Comparison of ENCODE assay signal across 8 cellular contexts in genomic region chr19:14138576-14139265, GRCh38. TPM values are rescaled to one million over a fixed set of nuclear protein-coding genes. Genes with fewer than 3 reads are reported as not detected.
A peak's percentile ranks its signal among the peaks of the same experiment; 100 is the strongest.
DNase-seq lines count a peak whose midpoint lies in the region; ATAC-seq, FAIRE-seq and TF ChIP-seq lines count a peak whose summit lies in the region.

No MANE protein-coding gene starts in this region.

- H3K9me3 ChIP-seq in K562 (replicated peaks; ENCODE audit: control insufficient read depth, insufficient read depth, low read depth, low read length), result no peaks in the 10 kb centered on the region
- H3K9me3 ChIP-seq in lung (ENCODE audit: control insufficient read depth in 2 of 2, insufficient read depth in 1 of 2, low read length in 1 of 2), result no peaks in the 10 kb centered on the region
- no peaks in the 10 kb centered on the region for H3K9me3 ChIP-seq in upper lobe of left lung

- DNase-seq in Right ventricle myocardium inferior (ENCODE audit: missing footprints) (no peak), left cardiac atrium (no peak), K562 (ENCODE audit: extremely low read depth in 1 of 4, low spot score in 3 of 4) (no peak), lung (ENCODE audit: low spot score) (peak; percentile 64), upper lobe of left lung (peak in 1 of 2 donors; percentile 72), OCI-M1 (lab: John Stamatoyannopoulos, UW) (no peak), islet precursor cell (no peak)

- CTCF ChIA-PET in K562 (lab: Yijun Ruan, JAX; ENCODE audit: low intra/inter-chr PET ratio), result no interaction called here

- H2AFZ ChIP-seq in K562 (ENCODE audit: low read depth, low read length), result no peak overlapping the region

- FAIRE-seq in K562 (lab: Jason Lieb, UNC), result no peak

- H3K27ac ChIP-seq in K562 (ENCODE audit: extremely low read depth, low read depth, low read length) (no peak overlapping the region), lung (ENCODE audit: low read depth in 1 of 2, low read length in 1 of 2) (peak overlapping the region; percentile 70 to 75), upper lobe of left lung (peak overlapping the region; percentile 91 to 99 (median 95))

- H3K4me1 ChIP-seq in K562 (replicated peaks in 1 of 2; ENCODE audit: control insufficient read depth in 2 of 2, insufficient read depth in 2 of 2, low read length in 2 of 2), result peaks cover 23 to 54% of the 10 kb centered on the region in 2 experiments
- peaks cover 4 to 6% of the 10 kb centered on the region in 2 donors for H3K4me1 ChIP-seq in lung (ENCODE audit: control insufficient read depth in 2 of 2, insufficient read depth in 2 of 2, low read length in 2 of 2)
- peaks cover 39 to 47% (median 42%) of the 10 kb centered on the region in 4 donors for H3K4me1 ChIP-seq in upper lobe of left lung

- no peaks in the 10 kb centered on the region for H3K9me1 ChIP-seq in K562 (ENCODE audit: control insufficient read depth, insufficient read depth, low read length)

- H3K4me2 ChIP-seq in K562 (ENCODE audit: insufficient read depth, low read length), result no peak overlapping the region

- H3K36me3 ChIP-seq in K562 (ENCODE audit: control insufficient read depth, insufficient read depth, low read length) (peaks cover 8% of the 10 kb centered on the region; the same call in 2 of the 3 replicates), lung (ENCODE audit: control insufficient read depth in 2 of 2, insufficient read depth in 2 of 2, low read length in 2 of 2) (no peaks in the 10 kb centered on the region), upper lobe of left lung (no peaks in the 10 kb centered on the region)

- TF ChIP-seq CTCF in K562 (IDR thresholded peaks at IDR 0.05 in 2 of 3, conservative IDR thresholded peaks at IDR 0.05 in 1 of 3; ENCODE audit: insufficient read depth in 2 of 3, low read depth in 1 of 3, low read length in 3 of 3) (no peak), lung (IDR thresholded peaks at IDR 0.05; ENCODE audit: control extremely low read depth, extremely low read depth) (no peak), upper lobe of left lung (IDR thresholded peaks at IDR 0.05) (no peak)

- TF ChIP-seq EP300 in K562 (IDR thresholded peaks at IDR 0.05; ENCODE audit: low read length), result no peak
- no peak for TF ChIP-seq EP300 in upper lobe of left lung (IDR thresholded peaks at IDR 0.05)

- intact Hi-C loops in Right ventricle myocardium inferior (cut with DNase I) (no loop called here), left cardiac atrium (cut with DNase I) (loop anchor here in 1 of 2 donors (5.0 kb wide), 1 partner anchor 61 kb away; no protein-coding TSS in a partner anchor), K562 (cut with micrococcal nuclease) (loop anchor here (5.0 kb wide), 2 partner anchors 209 to 349 kb away; no protein-coding TSS in a partner anchor)

- H3K9ac ChIP-seq in K562 (ENCODE audit: insufficient read depth in 1 of 2, low read depth in 2 of 2, low read length in 2 of 2), result no peak overlapping the region; a peak in 1 of 4 replicates

- BruUV-seq in K562 (replicated peaks; lab: Mats Ljungman, UMichigan), result no TSS peak

- H3K79me2 ChIP-seq in K562 (ENCODE audit: control insufficient read depth, insufficient read depth, low read length), result peaks cover 31% of the 10 kb centered on the region

- 86% methylated on average over 9 of the region's 9 CpGs for WGBS in K562 (ENCODE audit: insufficient coverage, low coverage, missing lambda C conversion rate)
- WGBS in lung, 2 donors, result 45 to 51% methylated on average over 9 of the region's 9 CpGs
- 45 to 47% methylated on average over 9 of the region's 9 CpGs for WGBS in upper lobe of left lung, 2 donors

- TF ChIP-seq RAD21 in K562 (CRISPR knock-in tag; conservative IDR thresholded peaks at IDR 0.05 in 1 of 2, IDR thresholded peaks at IDR 0.05 in 1 of 2), result no peak

- POLR2A ChIA-PET in K562 (lab: Yijun Ruan, JAX), result interaction anchor here (0.6 kb wide), 2 partner anchors 9 to 252 kb away, joined by 3 to 4 read pairs; no protein-coding TSS in a partner anchor

- H3K4me3 ChIP-seq in K562, result no peak overlapping the region
- no peak overlapping the region for H3K4me3 ChIP-seq in lung
- no peak overlapping the region for H3K4me3 ChIP-seq in upper lobe of left lung

- H4K20me1 ChIP-seq in K562 (replicated peaks; ENCODE audit: control insufficient read depth, insufficient read depth, low read length), result peaks cover 12% of the 10 kb centered on the region

- in situ Hi-C loops in K562 (cut with MboI), result no loop called here

- peak; percentile 7 for ATAC-seq in Right ventricle myocardium inferior
- ATAC-seq in left cardiac atrium, result no peak
- ATAC-seq in K562, result no peak
- ATAC-seq in lung (ENCODE audit: insufficient read depth, low FRiP score), result no peak
- no peak for ATAC-seq in upper lobe of left lung (ENCODE audit: low FRiP score in 2 of 2)
- no peak for ATAC-seq in HG03108 (IDR thresholded peaks at IDR 0.05; ENCODE audit: unreplicated experiment)

- TF ChIP-seq POLR2A in K562 (conservative IDR thresholded peaks at IDR 0.05), result no peak
- TF ChIP-seq POLR2A in upper lobe of left lung (IDR thresholded peaks at IDR 0.05), result no peak

- H3K27me3 ChIP-seq in K562 (ENCODE audit: control insufficient read depth in 2 of 2, insufficient read depth in 2 of 2, low read length in 2 of 2), result no peaks in the 10 kb centered on the region
- H3K27me3 ChIP-seq in lung (ENCODE audit: control insufficient read depth, insufficient read depth), result no peaks in the 10 kb centered on the region
- H3K27me3 ChIP-seq in upper lobe of left lung, result no peaks in the 10 kb centered on the region

RNA-seq across cellular contexts. Expression of gene ASF1B, which starts 2.3 kb away (rescaled TPM):
- total RNA-seq in Right ventricle myocardium inferior, result 2.0 TPM
- total RNA-seq in left cardiac atrium, result 1 to 10 TPM in 1 of 2 donors, under 1 TPM in 1; 0.92 to 3.0 TPM
- 7.9 and 16.6 TPM in 2 replicates for total RNA-seq in K562 (2011; cell fraction: chromatin; rRNA removed; ENCODE audit: low replicate concordance)
- 18.7 and 23.9 TPM in 2 replicates for total RNA-seq in K562 (2011; cell fraction: nucleolus; rRNA removed)
- 14.1 and 22.4 TPM in 2 replicates for total RNA-seq in K562 (2011; cell fraction: nucleoplasm; rRNA removed)
- total RNA-seq in K562 (2014; rRNA removed), result 54.8 and 85.6 TPM in 2 replicates
- total RNA-seq in K562 (2014; rRNA removed; fragmentation: Illumina TruSeq; extraction: Trizol), result 29.4 and 30.7 TPM in 2 replicates
- 38.0 and 39.3 TPM in 2 replicates for total RNA-seq in K562 (2015; rRNA removed; fragmentation: Illumina TruSeq; extraction: Trizol)
- total RNA-seq in K562 (2021), result 59.6 and 66.6 TPM in 2 replicates
- polyA plus RNA-seq in K562 (2011; rRNA removed), result 43.1 and 69.4 TPM in 2 replicates
- 75.6 and 117 TPM in 2 replicates for polyA plus RNA-seq in K562 (2011; cell fraction: cytosol; rRNA removed)
- 22.8 and 25.8 TPM in 2 replicates for polyA plus RNA-seq in K562 (2011; cell fraction: nucleus; rRNA removed)
- polyA plus RNA-seq in K562 (2012), result 72.6 and 87.5 TPM in 2 replicates
- polyA plus RNA-seq in K562 (2014; fragmentation: Illumina TruSeq; extraction: Trizol), result 59.5 and 60.9 TPM in 2 replicates
- polyA plus RNA-seq in K562 (2014; fragmentation: Nextera tagmentation; extraction: Ambion mirVana), result 1 to 10 TPM; 6.0 to 8.0 TPM
- polyA plus RNA-seq in K562 (2014; rRNA removed), result 52.7 and 53.3 TPM in 2 replicates
- 19.4 and 39.5 TPM in 2 replicates for polyA minus RNA-seq in K562 (2011; rRNA and poly(A)+ RNA removed)
- 43.6 and 47.1 TPM in 2 replicates for polyA minus RNA-seq in K562 (2011; cell fraction: cytosol; rRNA and poly(A)+ RNA removed)
- 11.0 and 13.6 TPM in 2 replicates for polyA minus RNA-seq in K562 (2011; cell fraction: nucleus; rRNA and poly(A)+ RNA removed)
- 1 to 10 TPM; 2.4 to 3.5 TPM for total RNA-seq in lung
- 1 to 10 TPM; 4.1 to 5.9 TPM for polyA plus RNA-seq in lung
- 1 to 10 TPM; 1.2 to 4.9 (median 3.0) TPM for total RNA-seq in upper lobe of left lung

RNA-seq across cellular contexts. Expression of gene PRKACA, which starts 21.2 kb away (rescaled TPM):
- total RNA-seq in Right ventricle myocardium inferior (494 TPM), left cardiac atrium (100 to 1,000 TPM; 348 to 418 TPM), K562 (2014; rRNA removed) (8.4 and 12.7 TPM in 2 replicates), K562 (2014; rRNA removed; fragmentation: Illumina TruSeq; extraction: Trizol) (10.6 and 13.0 TPM in 2 replicates), K562 (2015; rRNA removed; fragmentation: Illumina TruSeq; extraction: Trizol) (11.9 and 12.2 TPM in 2 replicates), K562 (2021) (57.8 and 63.1 TPM in 2 replicates), lung (100 to 1,000 TPM in 1 of 2 donors, 10 to 100 TPM in 1; 43.7 to 103 TPM), upper lobe of left lung (100 to 1,000 TPM in 1 of 6 donors, 10 to 100 TPM in 5; 24.1 to 107 (median 51.7) TPM)
- 26.1 and 58.3 TPM in 2 replicates for total RNA-seq in K562 (2011; cell fraction: chromatin; rRNA removed; ENCODE audit: low replicate concordance)
- 30.5 and 42.7 TPM in 2 replicates for total RNA-seq in K562 (2011; cell fraction: nucleolus; rRNA removed)
- 28.7 and 35.1 TPM in 2 replicates for total RNA-seq in K562 (2011; cell fraction: nucleoplasm; rRNA removed)
- polyA plus RNA-seq in K562 (2011; rRNA removed) (19.9 and 22.9 TPM in 2 replicates), K562 (2014; fragmentation: Illumina TruSeq; extraction: Trizol) (50.6 and 59.4 TPM in 2 replicates), K562 (2014; fragmentation: Nextera tagmentation; extraction: Ambion mirVana) (1 to 10 TPM; 1.2 to 1.7 TPM), K562 (2014; rRNA removed) (37.6 and 39.7 TPM in 2 replicates), lung (10 to 100 TPM; 54.3 to 81.5 TPM)
- 18.1 and 22.9 TPM in 2 replicates for polyA plus RNA-seq in K562 (2011; cell fraction: cytosol; rRNA removed)
- 9.4 and 10.8 TPM in 2 replicates for polyA plus RNA-seq in K562 (2011; cell fraction: nucleus; rRNA removed)
- 53.1 and 56.7 TPM in 2 replicates for polyA plus RNA-seq in K562 (2012)
- 16.0 and 20.3 TPM in 2 replicates for polyA minus RNA-seq in K562 (2011; rRNA and poly(A)+ RNA removed)
- 18.1 and 18.7 TPM in 2 replicates for polyA minus RNA-seq in K562 (2011; cell fraction: cytosol; rRNA and poly(A)+ RNA removed)
- polyA minus RNA-seq in K562 (2011; cell fraction: nucleus; rRNA and poly(A)+ RNA removed), result 7.5 and 8.3 TPM in 2 replicates

RNA-seq across cellular contexts. Expression of gene SAMD1, which starts 48.2 kb away (rescaled TPM):
- total RNA-seq in Right ventricle myocardium inferior, result 60.2 TPM
- 10 to 100 TPM; 33.4 to 39.1 TPM for total RNA-seq in left cardiac atrium
- 9.8 and 27.6 TPM in 2 replicates for total RNA-seq in K562 (2011; cell fraction: chromatin; rRNA removed; ENCODE audit: low replicate concordance)
- 23.5 and 24.9 TPM in 2 replicates for total RNA-seq in K562 (2011; cell fraction: nucleolus; rRNA removed)
- total RNA-seq in K562 (2011; cell fraction: nucleoplasm; rRNA removed), result 12.7 and 15.1 TPM in 2 replicates
- 65.4 and 71.9 TPM in 2 replicates for total RNA-seq in K562 (2014; rRNA removed)
- total RNA-seq in K562 (2014; rRNA removed; fragmentation: Illumina TruSeq; extraction: Trizol), result 15.4 and 16.0 TPM in 2 replicates
- total RNA-seq in K562 (2015; rRNA removed; fragmentation: Illumina TruSeq; extraction: Trizol), result 43.5 and 51.7 TPM in 2 replicates
- 85.9 and 96.0 TPM in 2 replicates for total RNA-seq in K562 (2021)
- polyA plus RNA-seq in K562 (2011; rRNA removed), result 14.3 and 14.8 TPM in 2 replicates
- polyA plus RNA-seq in K562 (2011; cell fraction: cytosol; rRNA removed), result 15.9 and 30.2 TPM in 2 replicates
- 34.7 and 64.0 TPM in 2 replicates for polyA plus RNA-seq in K562 (2011; cell fraction: nucleus; rRNA removed)
- polyA plus RNA-seq in K562 (2012), result 39.1 and 39.7 TPM in 2 replicates
- 45.7 and 48.9 TPM in 2 replicates for polyA plus RNA-seq in K562 (2014; fragmentation: Illumina TruSeq; extraction: Trizol)
- 1 to 10 TPM; 2.9 to 3.1 TPM for polyA plus RNA-seq in K562 (2014; fragmentation: Nextera tagmentation; extraction: Ambion mirVana)
- 44.5 and 47.8 TPM in 2 replicates for polyA plus RNA-seq in K562 (2014; rRNA removed)
- polyA minus RNA-seq in K562 (2011; rRNA and poly(A)+ RNA removed), result 4.1 and 7.6 TPM in 2 replicates
- polyA minus RNA-seq in K562 (2011; cell fraction: cytosol; rRNA and poly(A)+ RNA removed), result 22.9 and 32.7 TPM in 2 replicates
- polyA minus RNA-seq in K562 (2011; cell fraction: nucleus; rRNA and poly(A)+ RNA removed), result 4.8 and 5.0 TPM in 2 replicates
- 10 to 100 TPM; 32.9 to 48.8 TPM for total RNA-seq in lung
- polyA plus RNA-seq in lung, result 10 to 100 TPM; 36.8 to 42.1 TPM
- 10 to 100 TPM; 17.8 to 62.8 (median 37.0) TPM for total RNA-seq in upper lobe of left lung

RNA-seq across cellular contexts. Expression of gene C19orf67, which starts 53.1 kb away (rescaled TPM):
- total RNA-seq in Right ventricle myocardium inferior, result not detected
- not detected for total RNA-seq in left cardiac atrium
- total RNA-seq in K562 (2011; cell fraction: chromatin; rRNA removed; ENCODE audit: low replicate concordance), result 0.83 and 2.1 TPM in 2 replicates
- total RNA-seq in K562 (2011; cell fraction: nucleolus; rRNA removed), result 3.7 and 4.5 TPM in 2 replicates
- total RNA-seq in K562 (2011; cell fraction: nucleoplasm; rRNA removed), result 1.8 and 2.1 TPM in 2 replicates
- 0.45 and 1.5 TPM in 2 replicates for total RNA-seq in K562 (2014; rRNA removed)
- 0.35 TPM in 1 of 2 replicates, not detected in the other for total RNA-seq in K562 (2014; rRNA removed; fragmentation: Illumina TruSeq; extraction: Trizol)
- total RNA-seq in K562 (2015; rRNA removed; fragmentation: Illumina TruSeq; extraction: Trizol), result 0.29 and 0.53 TPM in 2 replicates
- total RNA-seq in K562 (2021), result 1.1 and 2.1 TPM in 2 replicates
- polyA plus RNA-seq in K562 (2011; rRNA removed), result 0.39 and 0.56 TPM in 2 replicates
- 0.46 and 0.97 TPM in 2 replicates for polyA plus RNA-seq in K562 (2011; cell fraction: cytosol; rRNA removed)
- 1.2 and 3.8 TPM in 2 replicates for polyA plus RNA-seq in K562 (2011; cell fraction: nucleus; rRNA removed)
- 0.62 and 0.68 TPM in 2 replicates for polyA plus RNA-seq in K562 (2012)
- polyA plus RNA-seq in K562 (2014; fragmentation: Illumina TruSeq; extraction: Trizol), result 0.28 and 0.39 TPM in 2 replicates
- not detected for polyA plus RNA-seq in K562 (2014; fragmentation: Nextera tagmentation; extraction: Ambion mirVana)
- 1.8 TPM in 1 of 2 replicates, not detected in the other for polyA plus RNA-seq in K562 (2014; rRNA removed)
- polyA minus RNA-seq in K562 (2011; rRNA and poly(A)+ RNA removed), result 0.14 TPM in 1 of 2 replicates, not detected in the other
- not detected in 2 replicates for polyA minus RNA-seq in K562 (2011; cell fraction: cytosol; rRNA and poly(A)+ RNA removed)
- 1.5 and 3.0 TPM in 2 replicates for polyA minus RNA-seq in K562 (2011; cell fraction: nucleus; rRNA and poly(A)+ RNA removed)
- 1 to 10 TPM in 1 of 2 donors, under 1 TPM in 1; 0.37 to 1.0 TPM for total RNA-seq in lung
- polyA plus RNA-seq in lung, result under 1 TPM in 1 of 2 donors, not detected in 1; 0.38 TPM
- total RNA-seq in upper lobe of left lung, result under 1 TPM in 1 of 6 donors, not detected in 5; 0.40 TPM
